In the genomic region with DNA sequence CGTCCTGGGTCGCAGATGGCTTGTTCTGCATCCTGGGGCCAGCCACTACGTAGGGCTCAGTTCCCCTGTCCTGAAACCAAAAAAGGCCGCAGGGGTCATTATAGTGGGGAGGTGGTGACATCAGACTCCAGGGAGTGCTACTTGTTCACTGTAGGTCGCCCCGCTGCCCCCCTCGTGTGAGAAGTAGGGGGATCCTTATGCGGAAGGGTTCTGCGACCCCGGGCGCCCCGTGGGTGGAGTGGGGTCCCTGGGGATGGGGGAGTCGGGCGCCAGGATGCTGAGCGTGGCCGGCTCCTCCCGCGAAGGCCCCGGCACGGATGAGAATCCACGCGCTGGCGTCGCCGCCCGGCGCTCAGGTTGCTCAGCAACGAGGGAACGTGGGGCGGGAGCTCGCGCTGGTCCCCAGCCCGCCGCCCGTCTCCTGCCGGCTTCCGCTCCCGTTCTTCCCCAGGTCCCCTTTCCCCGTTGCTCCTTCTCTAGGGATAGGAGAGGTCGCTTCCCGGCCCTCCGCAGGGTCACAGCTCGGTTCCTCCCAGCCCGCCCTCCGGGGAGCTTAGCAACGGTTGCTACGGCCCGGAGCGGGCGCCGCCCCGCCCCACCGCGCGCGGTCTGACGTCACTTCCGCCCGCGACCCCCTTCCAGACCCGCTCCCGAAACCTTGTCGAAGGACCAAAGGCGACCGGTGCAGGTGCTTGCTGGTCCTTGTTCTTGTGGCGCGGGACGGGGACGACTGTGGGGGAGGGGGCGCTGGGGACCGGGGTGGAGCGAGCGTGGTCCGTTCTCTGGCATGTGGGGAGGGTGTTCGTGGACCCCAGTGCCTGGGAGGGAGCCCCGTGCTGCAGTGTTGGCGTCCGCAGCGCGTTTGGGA, we compare ENCODE assay signal across 1 cellular context.
A peak's percentile ranks its signal among the peaks of the same experiment; 100 is the strongest.
TF ChIP-seq lines count a peak whose summit lies in the region.

A gene with protein sequence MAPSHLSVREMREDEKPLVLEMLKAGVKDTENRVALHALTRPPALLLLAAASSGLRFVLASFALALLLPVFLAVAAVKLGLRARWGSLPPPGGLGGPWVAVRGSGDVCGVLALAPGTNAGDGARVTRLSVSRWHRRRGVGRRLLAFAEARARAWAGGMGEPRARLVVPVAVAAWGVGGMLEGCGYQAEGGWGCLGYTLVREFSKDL (plus strand): TSS at position 618 of the 868 bp plus-strand sequence. CDS start 521 bp downstream, outside the sequence.

TF ChIP-seq in K562, 482 proteins besides CTCF, POLR2A, EP300 and RAD21 (continued from another document):
- TF ChIP-seq, protein P1, sequence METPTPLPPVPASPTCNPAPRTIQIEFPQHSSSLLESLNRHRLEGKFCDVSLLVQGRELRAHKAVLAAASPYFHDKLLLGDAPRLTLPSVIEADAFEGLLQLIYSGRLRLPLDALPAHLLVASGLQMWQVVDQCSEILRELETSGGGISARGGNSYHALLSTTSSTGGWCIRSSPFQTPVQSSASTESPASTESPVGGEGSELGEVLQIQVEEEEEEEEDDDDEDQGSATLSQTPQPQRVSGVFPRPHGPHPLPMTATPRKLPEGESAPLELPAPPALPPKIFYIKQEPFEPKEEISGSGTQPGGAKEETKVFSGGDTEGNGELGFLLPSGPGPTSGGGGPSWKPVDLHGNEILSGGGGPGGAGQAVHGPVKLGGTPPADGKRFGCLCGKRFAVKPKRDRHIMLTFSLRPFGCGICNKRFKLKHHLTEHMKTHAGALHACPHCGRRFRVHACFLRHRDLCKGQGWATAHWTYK (CRISPR knock-in tag; IDR thresholded peaks at IDR 0.05) = 0 out of 2 replicates have a peak, but pooled peaks have one; percentile 64
- peak; percentile 34; the same call in 1 of the 2 replicates for TF ChIP-seq ELF2 (CRISPR knock-in tag; IDR thresholded peaks at IDR 0.05)
- peak; percentile 97 for TF ChIP-seq CREM (IDR thresholded peaks at IDR 0.05; ENCODE audit: low read depth)
- no peak for TF ChIP-seq MEF2A (IDR thresholded peaks at IDR 0.05; ENCODE audit: control insufficient read depth, low read depth, low read length)
- TF ChIP-seq PHB (CRISPR knock-in tag; IDR thresholded peaks at IDR 0.05) = peak; percentile 82; the same call in 1 of the 2 replicates
- no peak for TF ChIP-seq FOSL1 (tag; conservative IDR thresholded peaks at IDR 0.05)
- TF ChIP-seq KDM2B (CRISPR knock-in tag; IDR thresholded peaks at IDR 0.05) = no peak
- TF ChIP-seq CREB1 (IDR thresholded peaks at IDR 0.05) = peak; percentile 83
- peak; percentile 94 for TF ChIP-seq CREB1 (CRISPR knock-in tag; IDR thresholded peaks at IDR 0.05)
- no peak for TF ChIP-seq ILF3 (IDR thresholded peaks at IDR 0.05; ENCODE audit: borderline replicate concordance)
- TF ChIP-seq, protein P2, sequence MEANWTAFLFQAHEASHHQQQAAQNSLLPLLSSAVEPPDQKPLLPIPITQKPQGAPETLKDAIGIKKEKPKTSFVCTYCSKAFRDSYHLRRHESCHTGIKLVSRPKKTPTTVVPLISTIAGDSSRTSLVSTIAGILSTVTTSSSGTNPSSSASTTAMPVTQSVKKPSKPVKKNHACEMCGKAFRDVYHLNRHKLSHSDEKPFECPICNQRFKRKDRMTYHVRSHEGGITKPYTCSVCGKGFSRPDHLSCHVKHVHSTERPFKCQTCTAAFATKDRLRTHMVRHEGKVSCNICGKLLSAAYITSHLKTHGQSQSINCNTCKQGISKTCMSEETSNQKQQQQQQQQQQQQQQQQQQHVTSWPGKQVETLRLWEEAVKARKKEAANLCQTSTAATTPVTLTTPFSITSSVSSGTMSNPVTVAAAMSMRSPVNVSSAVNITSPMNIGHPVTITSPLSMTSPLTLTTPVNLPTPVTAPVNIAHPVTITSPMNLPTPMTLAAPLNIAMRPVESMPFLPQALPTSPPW (CRISPR knock-in tag; IDR thresholded peaks at IDR 0.05) = peak; percentile 96
- TF ChIP-seq NELFE (IDR thresholded peaks at IDR 0.05; ENCODE audit: insufficient read depth, insufficient read length) = no peak
- TF ChIP-seq NR2C1 (IDR thresholded peaks at IDR 0.05) = no peak
- no peak for TF ChIP-seq NR2C1 (tag; IDR thresholded peaks at IDR 0.05)
- TF ChIP-seq, protein P3, sequence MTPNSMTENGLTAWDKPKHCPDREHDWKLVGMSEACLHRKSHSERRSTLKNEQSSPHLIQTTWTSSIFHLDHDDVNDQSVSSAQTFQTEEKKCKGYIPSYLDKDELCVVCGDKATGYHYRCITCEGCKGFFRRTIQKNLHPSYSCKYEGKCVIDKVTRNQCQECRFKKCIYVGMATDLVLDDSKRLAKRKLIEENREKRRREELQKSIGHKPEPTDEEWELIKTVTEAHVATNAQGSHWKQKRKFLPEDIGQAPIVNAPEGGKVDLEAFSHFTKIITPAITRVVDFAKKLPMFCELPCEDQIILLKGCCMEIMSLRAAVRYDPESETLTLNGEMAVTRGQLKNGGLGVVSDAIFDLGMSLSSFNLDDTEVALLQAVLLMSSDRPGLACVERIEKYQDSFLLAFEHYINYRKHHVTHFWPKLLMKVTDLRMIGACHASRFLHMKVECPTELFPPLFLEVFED (CRISPR knock-in tag; conservative IDR thresholded peaks at IDR 0.05) = peak; percentile 8; the same call in 1 of the 2 replicates
- no peak for TF ChIP-seq GATA2 (CRISPR knock-in tag; IDR thresholded peaks at IDR 0.05)
- TF ChIP-seq CCNT2 (IDR thresholded peaks at IDR 0.05; ENCODE audit: borderline replicate concordance, extremely low read depth, insufficient read length, low read depth, low read length) = peak; percentile 77
- 0 out of 2 replicates have a peak, but pooled peaks have one; percentile 27 for TF ChIP-seq LCOR (CRISPR knock-in tag; IDR thresholded peaks at IDR 0.05)
- TF ChIP-seq JUND (IDR thresholded peaks at IDR 0.05; ENCODE audit: borderline replicate concordance, low read depth, low read length) = peak; percentile 81
- TF ChIP-seq JUND (tag; IDR thresholded peaks at IDR 0.05; ENCODE audit: borderline replicate concordance, low read depth, low read length) = peak; percentile 34; the same call in 1 of the 3 replicates
- TF ChIP-seq, protein P4, sequence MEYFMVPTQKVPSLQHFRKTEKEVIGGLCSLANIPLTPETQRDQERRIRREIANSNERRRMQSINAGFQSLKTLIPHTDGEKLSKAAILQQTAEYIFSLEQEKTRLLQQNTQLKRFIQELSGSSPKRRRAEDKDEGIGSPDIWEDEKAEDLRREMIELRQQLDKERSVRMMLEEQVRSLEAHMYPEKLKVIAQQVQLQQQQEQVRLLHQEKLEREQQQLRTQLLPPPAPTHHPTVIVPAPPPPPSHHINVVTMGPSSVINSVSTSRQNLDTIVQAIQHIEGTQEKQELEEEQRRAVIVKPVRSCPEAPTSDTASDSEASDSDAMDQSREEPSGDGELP (CRISPR knock-in tag; IDR thresholded peaks at IDR 0.05; ENCODE audit: borderline replicate concordance) = 0 out of 2 replicates have a peak, but pooled peaks have one; percentile 12
- TF ChIP-seq, protein P5, sequence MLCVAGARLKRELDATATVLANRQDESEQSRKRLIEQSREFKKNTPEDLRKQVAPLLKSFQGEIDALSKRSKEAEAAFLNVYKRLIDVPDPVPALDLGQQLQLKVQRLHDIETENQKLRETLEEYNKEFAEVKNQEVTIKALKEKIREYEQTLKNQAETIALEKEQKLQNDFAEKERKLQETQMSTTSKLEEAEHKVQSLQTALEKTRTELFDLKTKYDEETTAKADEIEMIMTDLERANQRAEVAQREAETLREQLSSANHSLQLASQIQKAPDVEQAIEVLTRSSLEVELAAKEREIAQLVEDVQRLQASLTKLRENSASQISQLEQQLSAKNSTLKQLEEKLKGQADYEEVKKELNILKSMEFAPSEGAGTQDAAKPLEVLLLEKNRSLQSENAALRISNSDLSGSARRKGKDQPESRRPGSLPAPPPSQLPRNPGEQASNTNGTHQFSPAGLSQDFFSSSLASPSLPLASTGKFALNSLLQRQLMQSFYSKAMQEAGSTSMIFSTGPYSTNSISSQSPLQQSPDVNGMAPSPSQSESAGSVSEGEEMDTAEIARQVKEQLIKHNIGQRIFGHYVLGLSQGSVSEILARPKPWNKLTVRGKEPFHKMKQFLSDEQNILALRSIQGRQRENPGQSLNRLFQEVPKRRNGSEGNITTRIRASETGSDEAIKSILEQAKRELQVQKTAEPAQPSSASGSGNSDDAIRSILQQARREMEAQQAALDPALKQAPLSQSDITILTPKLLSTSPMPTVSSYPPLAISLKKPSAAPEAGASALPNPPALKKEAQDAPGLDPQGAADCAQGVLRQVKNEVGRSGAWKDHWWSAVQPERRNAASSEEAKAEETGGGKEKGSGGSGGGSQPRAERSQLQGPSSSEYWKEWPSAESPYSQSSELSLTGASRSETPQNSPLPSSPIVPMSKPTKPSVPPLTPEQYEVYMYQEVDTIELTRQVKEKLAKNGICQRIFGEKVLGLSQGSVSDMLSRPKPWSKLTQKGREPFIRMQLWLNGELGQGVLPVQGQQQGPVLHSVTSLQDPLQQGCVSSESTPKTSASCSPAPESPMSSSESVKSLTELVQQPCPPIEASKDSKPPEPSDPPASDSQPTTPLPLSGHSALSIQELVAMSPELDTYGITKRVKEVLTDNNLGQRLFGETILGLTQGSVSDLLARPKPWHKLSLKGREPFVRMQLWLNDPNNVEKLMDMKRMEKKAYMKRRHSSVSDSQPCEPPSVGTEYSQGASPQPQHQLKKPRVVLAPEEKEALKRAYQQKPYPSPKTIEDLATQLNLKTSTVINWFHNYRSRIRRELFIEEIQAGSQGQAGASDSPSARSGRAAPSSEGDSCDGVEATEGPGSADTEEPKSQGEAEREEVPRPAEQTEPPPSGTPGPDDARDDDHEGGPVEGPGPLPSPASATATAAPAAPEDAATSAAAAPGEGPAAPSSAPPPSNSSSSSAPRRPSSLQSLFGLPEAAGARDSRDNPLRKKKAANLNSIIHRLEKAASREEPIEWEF (CRISPR knock-in tag; IDR thresholded peaks at IDR 0.05) = no peak
- TF ChIP-seq ETV1 (tag; conservative IDR thresholded peaks at IDR 0.05; ENCODE audit: low read depth) = peak; percentile 84
- TF ChIP-seq CTBP1 (IDR thresholded peaks at IDR 0.05; ENCODE audit: borderline replicate concordance) = 0 out of 2 replicates have a peak, but pooled peaks have one; percentile 7
- TF ChIP-seq FOXP1 (CRISPR knock-in tag; IDR thresholded peaks at IDR 0.05) = no peak
- TF ChIP-seq SREBF2 (CRISPR knock-in tag; IDR thresholded peaks at IDR 0.05) = no peak
- TF ChIP-seq ZNF644 (tag; IDR thresholded peaks at IDR 0.05; ENCODE audit: low read depth) = no peak
- TF ChIP-seq DACH1 (IDR thresholded peaks at IDR 0.05; ENCODE audit: partially characterized antibody) = no peak
- TF ChIP-seq NONO (IDR thresholded peaks at IDR 0.05; ENCODE audit: low read depth in 2 of 2, low read length in 1 of 2) = 0 out of 4 replicates have a peak, but pooled peaks of 1 of the 2 experiments have one; percentile 25
- TF ChIP-seq ZNF165 (CRISPR knock-in tag; IDR thresholded peaks at IDR 0.05; ENCODE audit: borderline replicate concordance) = no peak
- peak; percentile 92 for TF ChIP-seq ATF7 (IDR thresholded peaks at IDR 0.05)
- TF ChIP-seq RBM22 (IDR thresholded peaks at IDR 0.05; ENCODE audit: low read depth, low read length, poor library complexity, severe bottlenecking) = peak; percentile 89
- TF ChIP-seq, protein P6, sequence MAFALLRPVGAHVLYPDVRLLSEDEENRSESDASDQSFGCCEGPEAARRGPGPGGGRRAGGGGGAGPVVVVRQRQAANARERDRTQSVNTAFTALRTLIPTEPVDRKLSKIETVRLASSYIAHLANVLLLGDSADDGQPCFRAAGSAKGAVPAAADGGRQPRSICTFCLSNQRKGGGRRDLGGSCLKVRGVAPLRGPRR (CRISPR knock-in tag; IDR thresholded peaks at IDR 0.05) = no peak
- no peak for TF ChIP-seq ZNF79 (CRISPR knock-in tag; IDR thresholded peaks at IDR 0.05; ENCODE audit: low read depth)
- TF ChIP-seq KDM4B (IDR thresholded peaks at IDR 0.05; ENCODE audit: borderline replicate concordance in 2 of 2, low read depth in 1 of 2) = 0 out of 4 replicates have a peak, but pooled peaks of 1 of the 2 experiments have one; percentile 18
- TF ChIP-seq MYC (IDR thresholded peaks at IDR 0.05; ENCODE audit: low read depth, low read length) = no peak; the same call in 1 of the 2 replicates
- TF ChIP-seq MYC (CRISPR knock-in tag; IDR thresholded peaks at IDR 0.05; ENCODE audit: borderline replicate concordance, low read depth) = no peak; the same call in 1 of the 2 replicates
- TF ChIP-seq SIX5 (IDR thresholded peaks at IDR 0.05; ENCODE audit: borderline replicate concordance in 1 of 2, insufficient read depth in 1 of 2, low read depth in 1 of 2, low read length in 2 of 2) = no peak
- TF ChIP-seq HDAC2 (IDR thresholded peaks at IDR 0.05) = 0 out of 2 replicates have a peak, but pooled peaks have one; percentile 25
- TF ChIP-seq NR1H2 (CRISPR knock-in tag; IDR thresholded peaks at IDR 0.05) = no peak
- TF ChIP-seq SUPT5H (IDR thresholded peaks at IDR 0.05) = peak; percentile 69
- TF ChIP-seq CAMTA2 (CRISPR knock-in tag; conservative IDR thresholded peaks at IDR 0.05) = peak; percentile 87; the same call in 1 of the 2 replicates
- TF ChIP-seq TCFL5 (CRISPR knock-in tag; conservative IDR thresholded peaks at IDR 0.05) = no peak
